Comparison of ENCODE assay signal across 21 cellular contexts in genomic region chrX:48043056-48043455, GRCh38. TPM values are rescaled to one million over a fixed set of nuclear protein-coding genes. Genes with fewer than 3 reads are reported as not detected.
DNase-seq lines count a peak whose midpoint lies in the region; ATAC-seq and TF ChIP-seq lines count a peak whose summit lies in the region.
"Had no signal": no experiment of that assay in that cellular context is flagged by ENCODE, and none has a peak within 500 bp of the region (broad histone marks: within the 10 kb centered on the region; RNA-seq: fewer than 3 reads in every experiment).

No MANE protein-coding gene starts in this region.

- H3K27ac ChIP-seq in lower lobe of right lung = no peak overlapping the region
- H3K27ac ChIP-seq: A549; BLaER1 treated with 17β-estradiol and CSF1 and Interleukin-3, amounts not matched to agents 10 nM and 100 nM had no signal

- no peaks in the 10 kb centered on the region for H3K4me1 Mint-ChIP-seq in nephron progenitor cell
- H3K4me1 Mint-ChIP-seq: CD8-positive, alpha-beta memory T cell had no signal

- peaks cover 6% of the 10 kb centered on the region for H3K36me3 Mint-ChIP-seq in nephron progenitor cell (ENCODE audit: low read depth)
- H3K36me3 Mint-ChIP-seq: CD14-positive monocyte had no signal

- no peaks in the 10 kb centered on the region for H3K4me1 ChIP-seq in lower lobe of right lung
- H3K4me1 ChIP-seq: A549, BE2C, HAP-1 had no signal

- H3K27ac Mint-ChIP-seq in nephron progenitor cell = peak overlapping the region; percentile 40
- H3K27ac Mint-ChIP-seq: CD14-positive monocyte; CD4-positive, alpha-beta T cell; CD8-positive, alpha-beta memory T cell; GM23338; HFFc6 had no signal

- H3K9me3 Mint-ChIP-seq in nephron progenitor cell = peaks cover 49% of the 10 kb centered on the region
- H3K9me3 Mint-ChIP-seq: CD4-positive, alpha-beta T cell; CD8-positive, alpha-beta memory T cell; GM23338; HFFc6 had no signal

- DNase-seq in ELF-1 (ENCODE audit: low read depth, low spot score) (peak; percentile 50), fibroblast of villous mesenchyme (ENCODE audit: low read depth) (peak; percentile 61), nephron progenitor cell (no peak), lower lobe of right lung (no peak), KBM-7 (no peak)
- DNase-seq: 8988T; ACHN; AML-193; BE2C; CD4-positive, alpha-beta T cell; CD8-positive, alpha-beta memory T cell; DMS53; DMS79 treated with DMSO at 0.1 percent for 48 hours; HFFc6 had no signal

- no peaks in the 10 kb centered on the region for H3K36me3 ChIP-seq in lower lobe of right lung
- H3K36me3 ChIP-seq: BE2C; BLaER1 treated with 17β-estradiol and CSF1 and Interleukin-3, amounts not matched to agents 10 nM and 100 nM; HAP-1 had no signal

- ATAC-seq in lower lobe of right lung (no peak), GM19467 (IDR thresholded peaks at IDR 0.05; ENCODE audit: unreplicated experiment) (no peak)
- ATAC-seq: A549, GM23338 had no signal

- no peak overlapping the region for H3K4me3 Mint-ChIP-seq in nephron progenitor cell
- H3K4me3 Mint-ChIP-seq: CD14-positive monocyte; CD4-positive, alpha-beta T cell; CD8-positive, alpha-beta memory T cell; GM23338; HFFc6 had no signal

- no peak for TF ChIP-seq CTCF in fibroblast of villous mesenchyme (IDR thresholded peaks at IDR 0.05; ENCODE audit: insufficient read depth, low read depth, low read length)
- no peak for TF ChIP-seq CTCF in nephron progenitor cell (IDR thresholded peaks at IDR 0.05)
- no peak for TF ChIP-seq CTCF in lower lobe of right lung (IDR thresholded peaks at IDR 0.05)

- H3K9me3 ChIP-seq in lower lobe of right lung = no peaks in the 10 kb centered on the region
- H3K9me3 ChIP-seq: A549; BE2C; BLaER1 treated with 17β-estradiol and CSF1 and Interleukin-3, amounts not matched to agents 10 nM and 100 nM; HAP-1 had no signal

- no peaks in the 10 kb centered on the region for H3K27me3 ChIP-seq in lower lobe of right lung (ENCODE audit: low read depth)
- H3K27me3 ChIP-seq: BE2C had no signal

- H3K4me3 ChIP-seq in fibroblast of villous mesenchyme (ENCODE audit: low read depth, low read length) = no peak overlapping the region
- H3K4me3 ChIP-seq in lower lobe of right lung = no peak overlapping the region
- H3K4me3 ChIP-seq: A549; BLaER1 treated with 17β-estradiol and CSF1 and Interleukin-3, amounts not matched to agents 10 nM and 100 nM; GM23338; HAP-1 had no signal

- in situ Hi-C loops in KBM-7 (cut with MboI; ENCODE audit: low pct_unique_long_range_greater_than_20kb, low sequenced_read_pairs) = loop anchor here (25.0 kb wide), 1 partner anchor 181 kb away; no protein-coding TSS in a partner anchor

- H3K27me3 Mint-ChIP-seq in nephron progenitor cell (ENCODE audit: low read depth, poor library complexity) = peaks cover 4% of the 10 kb centered on the region
- H3K27me3 Mint-ChIP-seq: CD4-positive, alpha-beta T cell had no signal

- intact Hi-C loops in lower lobe of right lung (cut with DNase I) = no loop called here

RNA-seq across cellular contexts. Expression of gene ZNF630, which starts 28.4 kb away (rescaled TPM):
- 0.32 and 3.0 TPM in 2 replicates for total RNA-seq in fibroblast of villous mesenchyme
- 4.0 TPM for total RNA-seq in lower lobe of right lung

RNA-seq across cellular contexts. Expression of gene SPACA5, which starts 36.3 kb away (rescaled TPM):
- not detected in 2 replicates for total RNA-seq in fibroblast of villous mesenchyme
- not detected for total RNA-seq in lower lobe of right lung
- total RNA-seq: CD4-positive, alpha-beta T cell; CD8-positive, alpha-beta memory T cell; Daoy; GM23338; HFFc6 had no signal

RNA-seq across cellular contexts. Expression of gene ZNF182, which starts 39.3 kb away (rescaled TPM):
- total RNA-seq in fibroblast of villous mesenchyme = 3.2 and 4.3 TPM in 2 replicates
- total RNA-seq in lower lobe of right lung = 6.5 TPM

Comparison
In these comparisons a context has a peak if more than half of its experiments do, and no peak if none do; other contexts are left out.
1. DNase-seq: peak in ELF-1 (single experiment) and fibroblast of villous mesenchyme (single experiment); none in nephron progenitor cell (single experiment), lower lobe of right lung (single experiment) and KBM-7 (single experiment).